19 cellular contexts compared by ENCODE assay signal in the genomic region with DNA sequence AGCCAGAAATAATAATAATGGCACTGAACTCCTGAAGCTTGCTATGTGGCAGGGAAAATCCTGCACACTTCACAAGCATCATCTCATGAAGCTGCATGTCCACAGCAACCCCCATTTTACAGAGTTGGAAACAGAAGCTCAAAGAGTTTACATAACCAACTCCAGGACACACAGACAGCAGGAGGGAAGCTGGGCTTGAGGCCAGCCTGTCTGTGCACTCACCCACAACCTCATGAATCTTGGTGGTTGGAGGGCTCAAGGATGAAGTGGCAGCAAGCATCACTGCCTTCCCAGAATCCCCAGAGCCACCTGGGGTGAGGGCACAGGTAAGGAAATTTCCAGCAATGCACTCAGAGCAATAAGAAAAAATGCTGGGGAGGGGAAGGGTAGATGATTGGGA.
DNase-seq lines count a peak whose midpoint lies in the region; ATAC-seq, FAIRE-seq and TF ChIP-seq lines count a peak whose summit lies in the region.
"Had no signal": no experiment of that assay in that cellular context is flagged by ENCODE, and none has a peak within 500 bp of the region (broad histone marks: within the 10 kb centered on the region; RNA-seq: fewer than 3 reads in every experiment).

No MANE protein-coding gene starts in this region.

- POLR2A ChIA-PET in HepG2 (lab: Yijun Ruan, JAX), result no interaction called here

- CTCF ChIA-PET in HepG2 (lab: Yijun Ruan, JAX; ENCODE audit: low intra/inter-chr PET ratio, low total read pairs), result no interaction called here

- H3K27ac ChIP-seq in VCaP (peak overlapping the region; percentile 14; the same call in 1 of the 2 replicates), HepG2 (ENCODE audit: extremely low read length, insufficient read depth, low read length) (no peak overlapping the region)
- H3K27ac ChIP-seq: C4-2B, HL-60 had no signal

- H3K79me2 ChIP-seq in HepG2 (ENCODE audit: insufficient read depth, low read length), result no peaks in the 10 kb centered on the region

- peaks cover 8% of the 10 kb centered on the region; the same call in 1 of the 2 replicates for H3K4me1 ChIP-seq in HepG2 (ENCODE audit: insufficient read depth, low read length)

- no peak for ATAC-seq in HG03095 (IDR thresholded peaks at IDR 0.05; ENCODE audit: unreplicated experiment)
- ATAC-seq in HepG2, result no peak
- ATAC-seq in HG02870 (IDR thresholded peaks at IDR 0.05; ENCODE audit: unreplicated experiment), result no peak
- ATAC-seq: HCT116 had no signal

- no peak overlapping the region for H3K4me2 ChIP-seq in HepG2 (ENCODE audit: low read depth, low read length)

- no peak overlapping the region for H2AFZ ChIP-seq in HepG2 (ENCODE audit: low read length)

- H3K4me3 ChIP-seq in HepG2 (replicated peaks in 1 of 3; ENCODE audit: insufficient read depth in 1 of 3, low read depth in 2 of 3, low read length in 3 of 3), result no peak overlapping the region

- DNase-seq in COR-L47 (lab: John Stamatoyannopoulos, UW) (peak; percentile 3), cerebellum (ENCODE audit: low spot score) (peak; percentile 37), middle frontal gyrus (ENCODE audit: extremely low spot score, low spot score) (peak; percentile 36), HepG2 (ENCODE audit: low spot score) (no peak), Kasumi-1 (lab: John Stamatoyannopoulos, UW) (no peak)
- DNase-seq: DMS79, KG1, NCI-H1105, NCI-H1694 treated with DMSO at 0.1 percent for 48 hours, SHP77 treated with DMSO at 0.1 percent for 48 hours had no signal

- no peak for TF ChIP-seq RAD21 in HepG2 (CRISPR knock-in tag; IDR thresholded peaks at IDR 0.05)

- no peak overlapping the region for H3K9ac ChIP-seq in HepG2 (ENCODE audit: insufficient read depth, low read depth, low read length)

- no TSS peak for BruUV-seq in HepG2 (replicated peaks; lab: Mats Ljungman, UMichigan)

- H3K9me3 ChIP-seq in HepG2 (ENCODE audit: low read length), result no peaks in the 10 kb centered on the region

- in situ Hi-C loops in HepG2 (cut with HindIII; ENCODE audit: extremely low pct_ligation_motif_present, low pct_unique_long_range_greater_than_20kb), result no loop called here

- no peak for TF ChIP-seq CTCF in VCaP (conservative IDR thresholded peaks at IDR 0.05)
- no peak for TF ChIP-seq CTCF in HepG2 (CRISPR knock-in tag; IDR thresholded peaks at IDR 0.05)

- intact Hi-C loops in HepG2 (cut with micrococcal nuclease; ENCODE audit: unreplicated experiment), result no loop called here

- H4K20me1 ChIP-seq in HepG2 (ENCODE audit: insufficient read depth, low read length), result no peaks in the 10 kb centered on the region; the same call in 1 of the 2 replicates

- no peak for FAIRE-seq in HepG2 (lab: Jason Lieb, UNC)
- FAIRE-seq: A204.1, G401.6, GM12891 had no signal

- no peaks in the 10 kb centered on the region for H3K36me3 ChIP-seq in HepG2 (replicated peaks in 1 of 2; ENCODE audit: control insufficient read depth in 1 of 2, insufficient read depth in 2 of 2, low read length in 2 of 2)

- H3K27me3 ChIP-seq in HepG2 (ENCODE audit: control insufficient read depth in 1 of 2, insufficient read depth in 2 of 2, low read length in 2 of 2), result 0 out of 5 replicates have a peak, but pooled peaks cover 0 to 8% of the 10 kb centered on the region in 2 experiments

- no peak for TF ChIP-seq EP300 in HepG2 (IDR thresholded peaks at IDR 0.05; ENCODE audit: low read depth in 2 of 2, low read length in 2 of 2)
- TF ChIP-seq EP300 in HepG2 (CRISPR knock-in tag; IDR thresholded peaks at IDR 0.05; ENCODE audit: borderline replicate concordance), result no peak

- TF ChIP-seq POLR2A in HepG2 (IDR thresholded peaks at IDR 0.05; ENCODE audit: insufficient read depth in 1 of 2, low read depth in 2 of 2, low read length in 2 of 2), result no peak

TF ChIP-seq in HepG2, 621 proteins besides CTCF, POLR2A, EP300 and RAD21:
- TF ChIP-seq, protein P1, sequence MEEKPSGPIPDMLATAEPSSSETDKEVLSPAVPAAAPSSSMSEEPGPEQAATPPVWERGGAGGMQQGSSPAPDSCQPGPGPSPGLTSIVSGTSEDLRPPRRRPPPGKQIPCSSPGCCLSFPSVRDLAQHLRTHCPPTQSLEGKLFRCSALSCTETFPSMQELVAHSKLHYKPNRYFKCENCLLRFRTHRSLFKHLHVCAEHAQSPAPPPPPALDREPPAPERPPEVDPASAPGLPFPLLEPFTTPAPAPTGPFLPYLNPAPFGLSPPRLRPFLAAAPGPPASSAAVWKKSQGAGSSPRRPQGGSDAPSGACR (CRISPR knock-in tag; IDR thresholded peaks at IDR 0.05), result no peak
- TF ChIP-seq NFIC (IDR thresholded peaks at IDR 0.05; ENCODE audit: low read length), result no peak
- TF ChIP-seq NFE2L2 (IDR thresholded peaks at IDR 0.05; ENCODE audit: low read length), result no peak
- TF ChIP-seq KAT7 (CRISPR knock-in tag; IDR thresholded peaks at IDR 0.05; ENCODE audit: borderline replicate concordance), result no peak
- no peak for TF ChIP-seq RBAK (CRISPR knock-in tag; IDR thresholded peaks at IDR 0.05)
- TF ChIP-seq SAP130 (CRISPR knock-in tag; IDR thresholded peaks at IDR 0.05; ENCODE audit: low read depth), result no peak
- TF ChIP-seq ZFAT (CRISPR knock-in tag; conservative IDR thresholded peaks at IDR 0.05), result no peak
- TF ChIP-seq ETS1 (CRISPR knock-in tag; IDR thresholded peaks at IDR 0.05), result no peak

Comparison
In these comparisons a context has a peak if more than half of its experiments do, and no peak if none do; other contexts are left out.
1. DNase-seq: peak in COR-L47 (single experiment), cerebellum (single experiment) and middle frontal gyrus (single experiment); none in HepG2 (single experiment) and Kasumi-1 (0 of 2).